In the genomic region with DNA sequence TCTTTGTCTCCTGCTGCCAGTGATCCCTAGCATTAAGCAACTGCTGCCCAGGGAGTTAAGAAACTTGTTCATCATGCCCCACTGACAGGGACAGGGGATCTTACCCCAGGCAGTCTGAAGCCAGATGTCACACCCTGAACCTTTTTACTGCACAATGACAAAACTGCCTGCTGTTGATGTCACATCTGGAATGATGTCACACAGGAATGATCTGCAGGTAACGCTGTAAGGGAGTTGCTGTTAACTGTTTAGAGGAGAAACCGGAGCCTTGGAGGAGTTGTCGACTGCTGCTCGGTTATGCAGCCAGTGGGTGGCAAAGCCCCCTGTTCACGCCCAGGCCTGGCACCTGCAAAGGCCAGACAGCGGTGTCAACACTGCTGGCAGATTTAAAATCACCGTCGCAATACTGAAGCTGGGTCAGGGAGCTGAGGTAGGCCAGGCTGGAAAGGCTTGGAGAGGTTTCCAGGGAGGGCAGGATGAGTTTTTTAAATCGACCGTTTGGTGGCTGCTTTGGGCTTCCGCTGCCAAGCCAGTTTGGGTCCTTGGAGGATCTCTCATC, we compare ENCODE assay signal across 8 cellular contexts. TPM values are rescaled to one million over a fixed set of nuclear protein-coding genes. Genes with fewer than 3 reads are reported as not detected.
DNase-seq lines count a peak whose midpoint lies in the region; ATAC-seq and TF ChIP-seq lines count a peak whose summit lies in the region.

No MANE protein-coding gene starts in this region.

- no peaks in the 10 kb centered on the region for H3K27me3 ChIP-seq in BE2C

- peak overlapping the region; percentile 75 to 92 (median 84) for H3K4me3 Mint-ChIP-seq in IgD-negative memory B cell
- H3K4me3 Mint-ChIP-seq in naive thymus-derived CD8-positive, alpha-beta T cell, result peak overlapping the region; percentile 80 to 91 (median 88)

- H3K4me1 ChIP-seq in BE2C, result no peaks in the 10 kb centered on the region

- TF ChIP-seq CTCF in BE2C (IDR thresholded peaks at IDR 0.05; ENCODE audit: low read depth, low read length) (no peak), choroid plexus epithelial cell (conservative IDR thresholded peaks at IDR 0.05; ENCODE audit: low read depth, low read length) (no peak), RWPE1 (conservative IDR thresholded peaks at IDR 0.05; ENCODE audit: low read depth) (no peak)

- POLR2A ChIA-PET in naive thymus-derived CD8-positive, alpha-beta T cell (lab: Charles Lee), result no interaction called here
- POLR2A ChIA-PET in RWPE1 (lab: Yijun Ruan, JAX; ENCODE audit: low non-redundant PET), result no interaction called here

- DNase-seq in BE2C, result no peak
- DNase-seq in choroid plexus epithelial cell (ENCODE audit: low read depth), result no peak
- no peak for DNase-seq in naive thymus-derived CD8-positive, alpha-beta T cell
- no peak for DNase-seq in RWPE1 (ENCODE audit: low spot score)
- DNase-seq in stimulated activated CD8-positive, alpha-beta memory T cell treated with anti-CD3 and anti-CD28 coated beads, Interleukin-4, amount 100 ng/mL, for 48 hours, result no peak
- DNase-seq in HuH-7.5 (ENCODE audit: low spot score), result no peak
- DNase-seq in GM19238 (ENCODE audit: insufficient read length, low spot score), result no peak

- ATAC-seq in naive thymus-derived CD8-positive, alpha-beta T cell, result peak; percentile 1 to 7

- H3K36me3 ChIP-seq in BE2C, result no peaks in the 10 kb centered on the region

- no peak overlapping the region for H3K27ac ChIP-seq in RWPE1

- peaks cover 33% of the 10 kb centered on the region for H3K27me3 Mint-ChIP-seq in IgD-negative memory B cell
- H3K27me3 Mint-ChIP-seq in naive thymus-derived CD8-positive, alpha-beta T cell, result peaks cover 12 to 38% (median 22%) of the 10 kb centered on the region in 5 donors

- H3K9me3 ChIP-seq in BE2C, result no peaks in the 10 kb centered on the region

- H3K4me3 ChIP-seq in BE2C (ENCODE audit: low read depth, low read length), result peak overlapping the region; percentile 71
- peak overlapping the region; percentile 52 for H3K4me3 ChIP-seq in choroid plexus epithelial cell (ENCODE audit: low read depth, low read length)

- CTCF ChIA-PET in RWPE1 (lab: Yijun Ruan, JAX), result interaction anchor here (0.6 to 2.9 kb wide), 17 partner anchors 8 to 605 kb away, joined by 3 to 31 read pairs (median 7); a partner anchor contains a TSS

- no peaks in the 10 kb centered on the region for H3K9me3 Mint-ChIP-seq in IgD-negative memory B cell
- H3K9me3 Mint-ChIP-seq in naive thymus-derived CD8-positive, alpha-beta T cell, result no peaks in the 10 kb centered on the region

- H3K36me3 Mint-ChIP-seq in IgD-negative memory B cell, result no peaks in the 10 kb centered on the region
- H3K36me3 Mint-ChIP-seq in naive thymus-derived CD8-positive, alpha-beta T cell, result no peaks in the 10 kb centered on the region

- no peak overlapping the region for H3K27ac Mint-ChIP-seq in IgD-negative memory B cell
- H3K27ac Mint-ChIP-seq in naive thymus-derived CD8-positive, alpha-beta T cell, result peak overlapping the region in 5 of 10 donors; percentile 52 to 84 (median 72)

- peaks cover 7 to 21% (median 16%) of the 10 kb centered on the region in 3 donors for H3K4me1 Mint-ChIP-seq in IgD-negative memory B cell
- peaks cover 4 to 17% (median 15%) of the 10 kb centered on the region in 4 donors for H3K4me1 Mint-ChIP-seq in naive thymus-derived CD8-positive, alpha-beta T cell

RNA-seq across cellular contexts. Expression of a gene that starts 10.0 kb away (rescaled TPM):
- 0.08 TPM for polyA plus RNA-seq in BE2C (2012; ENCODE audit: insufficient read depth, insufficient read length, low read depth)
- not detected for polyA plus RNA-seq in IgD-negative memory B cell
- under 1 TPM; 0.11 to 0.26 TPM for total RNA-seq in naive thymus-derived CD8-positive, alpha-beta T cell
- under 1 TPM in 1 of 3 donors, not detected in 2; 0.05 TPM for polyA plus RNA-seq in naive thymus-derived CD8-positive, alpha-beta T cell
